8 cellular contexts compared by ENCODE assay signal in genomic region chr12:123973552-123974341, GRCh38. TPM values are rescaled to one million over a fixed set of nuclear protein-coding genes. Genes with fewer than 3 reads are reported as not detected.
DNase-seq lines count a peak whose midpoint lies in the region; ATAC-seq and TF ChIP-seq lines count a peak whose summit lies in the region.

No MANE protein-coding gene starts in this region.

- H3K36me3 ChIP-seq in HAP-1 (replicated peaks) = peaks cover 19% of the 10 kb centered on the region

- H3K4me3 ChIP-seq in HAP-1 (peak overlapping the region; percentile 75), foreskin fibroblast (ENCODE audit: low read depth in 1 of 2, low read length in 2 of 2) (peak overlapping the region; percentile 60 to 72)

- peaks cover 57% of the 10 kb centered on the region for H3K36me3 Mint-ChIP-seq in activated T-helper 17 cell treated with anti-CD3 and anti-CD28 coated beads, Interleukin-2, amount 50 U/mL, for 72 hours (ENCODE audit: low read depth)

- no peak for TF ChIP-seq CTCF in foreskin fibroblast (IDR thresholded peaks at IDR 0.05; ENCODE audit: low read depth, low read length)

- DNase-seq in EL (peak; percentile 40), HAP-1 (ENCODE audit: low spot score in 2 of 2) (peak; percentile 12 to 54), NCI-H2171 (lab: John Stamatoyannopoulos, UW) (peak; percentile 7), foreskin fibroblast (peak in 1 of 2 donors; percentile 56), occipital lobe (lab: John Stamatoyannopoulos, UW) (peak; percentile 25), NOMO-1 treated with DMSO at 0.1 percent for 48 hours (lab: John Stamatoyannopoulos, UW; ENCODE audit: unreplicated experiment) (no peak), NCI-H187 treated with DMSO at 0.1 percent for 48 hours (lab: John Stamatoyannopoulos, UW) (no peak)

- H3K4me3 Mint-ChIP-seq in activated T-helper 17 cell treated with anti-CD3 and anti-CD28 coated beads, Interleukin-2, amount 50 U/mL, for 72 hours = peak overlapping the region; percentile 93

- H3K9me3 Mint-ChIP-seq in activated T-helper 17 cell treated with anti-CD3 and anti-CD28 coated beads, Interleukin-2, amount 50 U/mL, for 72 hours = no peaks in the 10 kb centered on the region

- peaks cover 25% of the 10 kb centered on the region for H3K4me1 Mint-ChIP-seq in activated T-helper 17 cell treated with anti-CD3 and anti-CD28 coated beads, Interleukin-2, amount 50 U/mL, for 72 hours

- H3K27me3 Mint-ChIP-seq in activated T-helper 17 cell treated with anti-CD3 and anti-CD28 coated beads, Interleukin-2, amount 50 U/mL, for 72 hours = no peaks in the 10 kb centered on the region

- H3K9me3 ChIP-seq in HAP-1 = no peaks in the 10 kb centered on the region

- ATAC-seq in activated T-helper 17 cell treated with anti-CD3 and anti-CD28 coated beads, Interleukin-2, amount 50 U/mL, for 72 hours (replicated peaks) = no peak

- H3K27ac Mint-ChIP-seq in activated T-helper 17 cell treated with anti-CD3 and anti-CD28 coated beads, Interleukin-2, amount 50 U/mL, for 72 hours = peak overlapping the region; percentile 92

- H3K27me3 ChIP-seq in HAP-1 (ENCODE audit: low read depth) = no peaks in the 10 kb centered on the region

- H3K4me1 ChIP-seq in HAP-1 = peaks cover 7% of the 10 kb centered on the region; the same call in 1 of the 2 replicates

- in situ Hi-C loops in HAP-1 (cut with MboI; ENCODE audit: low sequenced_read_pairs) = no loop called here

RNA-seq across cellular contexts. Expression of gene ZNF664, which starts 0.7 kb away (rescaled TPM):
- 10 to 100 TPM; 35.6 to 48.3 TPM for total RNA-seq in activated T-helper 17 cell treated with anti-CD3 and anti-CD28 coated beads, Interleukin-2, amount 50 U/mL, for 72 hours
- total RNA-seq in occipital lobe = 67.5 TPM

RNA-seq across cellular contexts. Expression of gene CCDC92, which starts 1.1 kb away (rescaled TPM):
- 10 to 100 TPM; 19.2 to 19.4 TPM for total RNA-seq in activated T-helper 17 cell treated with anti-CD3 and anti-CD28 coated beads, Interleukin-2, amount 50 U/mL, for 72 hours
- 15.0 TPM for total RNA-seq in occipital lobe

Comparison
In these comparisons a context has a peak if more than half of its experiments do, and no peak if none do; other contexts are left out.
1. DNase-seq: peak in EL (single experiment), HAP-1 (2 of 2), NCI-H2171 (single experiment) and occipital lobe (single experiment); none in NOMO-1 treated with DMSO at 0.1 percent for 48 hours (single experiment) and NCI-H187 treated with DMSO at 0.1 percent for 48 hours (single experiment).